In the genomic region with DNA sequence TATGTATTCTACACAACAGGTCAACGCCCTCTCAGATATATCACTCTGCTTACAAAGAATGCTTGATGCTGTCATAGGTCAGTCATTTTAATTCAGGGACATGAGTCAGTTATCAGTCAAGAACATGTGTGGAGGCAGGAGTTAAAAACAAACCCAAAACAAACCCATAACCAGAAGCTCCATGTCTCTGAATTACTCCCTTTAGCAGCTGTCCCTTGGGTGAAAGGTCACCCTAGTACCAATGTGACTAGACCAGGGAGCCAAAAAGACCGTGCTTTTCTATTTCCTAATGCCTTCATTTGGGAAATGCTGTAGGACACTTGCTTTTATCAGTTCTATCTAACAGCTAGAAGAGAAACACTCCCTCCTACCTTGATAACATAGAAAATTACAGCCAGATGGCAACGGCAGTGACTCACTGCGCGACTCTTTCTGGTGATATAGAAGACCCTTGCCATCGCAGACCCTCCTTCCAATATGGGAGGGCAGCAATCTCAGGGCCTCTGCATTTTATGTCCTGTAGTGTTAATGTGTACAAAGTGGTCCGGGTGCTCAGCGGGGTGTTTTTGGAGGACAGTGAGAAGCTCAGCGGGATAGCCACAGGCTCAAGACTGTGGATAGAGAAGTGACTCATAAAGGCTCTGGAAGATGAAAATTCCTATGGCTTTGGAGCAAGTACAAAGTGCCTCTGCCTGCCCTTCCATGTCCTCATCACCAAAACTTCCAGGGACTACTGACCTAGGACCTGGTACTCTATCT, we compare ENCODE assay signal across 11 cellular contexts. TPM values are rescaled to one million over a fixed set of nuclear protein-coding genes. Genes with fewer than 3 reads are reported as not detected.
DNase-seq lines count a peak whose midpoint lies in the region; ATAC-seq and TF ChIP-seq lines count a peak whose summit lies in the region.
"Had no signal": no experiment of that assay in that cellular context is flagged by ENCODE, and none has a peak within 500 bp of the region (broad histone marks: within the 10 kb centered on the region; RNA-seq: fewer than 3 reads in every experiment).

No MANE protein-coding gene starts in this region.

- no peaks in the 10 kb centered on the region for H3K9me2 ChIP-seq in PC-9 (ENCODE audit: insufficient read depth)

- peaks cover 20% of the 10 kb centered on the region for H3K4me1 ChIP-seq in PC-9 (replicated peaks; ENCODE audit: insufficient read depth)

- in situ Hi-C loops in Caki2 (cut with HindIII; ENCODE audit: low pct_unique_long_range_greater_than_20kb, low sequenced_read_pairs) (no loop called here), G401 (cut with HindIII; ENCODE audit: low sequenced_read_pairs) (no loop called here)

- POLR2A ChIA-PET in PC-9 (lab: Charles Lee; ENCODE audit: unreplicated experiment), result interaction anchor here (0.5 to 1.2 kb wide), 4 partner anchors 35 to 1209 kb away, joined by 3 to 10 read pairs (median 5); no protein-coding TSS in a partner anchor

- H3K27me3 ChIP-seq in PC-9 (ENCODE audit: insufficient read depth, low read depth), result no peaks in the 10 kb centered on the region

- DNase-seq in Caki2 (ENCODE audit: low read depth) (peak; percentile 32), PC-9 (peak; percentile 27 to 76), epithelial cell of esophagus (ENCODE audit: low read depth) (peak; percentile 69), myocyte (ENCODE audit: low read depth) (peak; percentile 94), G401 (ENCODE audit: low spot score) (no peak), D341Med (ENCODE audit: low spot score) (no peak), NCI-H526 treated with DMSO at 0.1 percent for 48 hours (lab: John Stamatoyannopoulos, UW) (no peak)
- DNase-seq: DMS79, KBM-7, SHP77 treated with DMSO at 0.1 percent for 48 hours had no signal

- H3F3A ChIP-seq in PC-9 (ENCODE audit: insufficient read depth, low read depth), result peaks cover 35% of the 10 kb centered on the region; the same call in 1 of the 2 replicates

- TF ChIP-seq CTCF in PC-9 (conservative IDR thresholded peaks at IDR 0.05) (no peak), epithelial cell of esophagus (IDR thresholded peaks at IDR 0.05; ENCODE audit: insufficient read depth, low read depth, low read length, missing control alignments) (no peak)

- H3K4me3 ChIP-seq in PC-9 (no peak overlapping the region), epithelial cell of esophagus (ENCODE audit: low read length) (no peak overlapping the region)

- H2AFZ ChIP-seq in PC-9, result no peak overlapping the region

- ATAC-seq in GM18520 (IDR thresholded peaks at IDR 0.05; ENCODE audit: unreplicated experiment), result no peak

- no peaks in the 10 kb centered on the region for H3K9me3 ChIP-seq in PC-9 (ENCODE audit: insufficient read depth, low read depth)

- intact Hi-C loops in PC-9 (cut with micrococcal nuclease; ENCODE audit: unreplicated experiment), result loop anchor here (1.0 kb wide), 1 partner anchor 115 kb away; no protein-coding TSS in a partner anchor

- BruUV-seq in PC-9 (replicated peaks; lab: Mats Ljungman, UMichigan), result no TSS peak

- H3K27ac ChIP-seq in PC-9, result peak overlapping the region; percentile 56

- H4K20me1 ChIP-seq in PC-9 (ENCODE audit: insufficient read depth), result no peaks in the 10 kb centered on the region

- CTCF ChIA-PET in PC-9 (lab: Charles Lee), result interaction anchor here (0.9 kb wide), 1 partner anchor 115 kb away, joined by 3 read pairs; no protein-coding TSS in a partner anchor

- H3K79me2 ChIP-seq in PC-9 (ENCODE audit: low read depth), result no peaks in the 10 kb centered on the region

- H3K36me3 ChIP-seq in PC-9 (ENCODE audit: low read depth), result peaks cover 37% of the 10 kb centered on the region

- 0 out of 2 replicates have a peak overlapping the region, but pooled peaks have one; percentile 15 for H3K4me2 ChIP-seq in PC-9

RNA-seq across cellular contexts. Expression of a gene that starts 24.8 kb away (rescaled TPM):
- not detected in 2 replicates for total RNA-seq in Caki2 (2014; rRNA removed; shearing (Covaris generic); ENCODE audit: low replicate concordance)
- total RNA-seq in PC-9 (2021) (not detected in 2 replicates), myocyte (1.1 and 1.6 TPM in 2 replicates)
- polyA plus RNA-seq in myocyte (2012), result 1.7 TPM
- total RNA-seq in G401 (2014; rRNA removed; shearing (Covaris generic)), result not detected in 2 replicates

Comparison
In these comparisons a context has a peak if more than half of its experiments do, and no peak if none do; other contexts are left out.
1. DNase-seq: peak in Caki2 (single experiment), PC-9 (2 of 2), epithelial cell of esophagus (single experiment) and myocyte (single experiment); none in G401 (single experiment), D341Med (single experiment) and NCI-H526 treated with DMSO at 0.1 percent for 48 hours (single experiment).